Comparison of ENCODE assay signal across 8 cellular contexts in genomic region chr16:17370233-17371013, GRCh38.
DNase-seq lines count a peak whose midpoint lies in the region; ATAC-seq lines count a peak whose summit lies in the region.

No MANE protein-coding gene starts in this region.

- peaks cover 0 to 5% of the 10 kb centered on the region in 2 donors for H3K9me3 Mint-ChIP-seq in stimulated activated naive B cell treated with anti-CD40 and anti-IgM and Interleukin-4, amounts not matched to agents 10 μg/mL and 1 μg/mL and 100 μg/mL, for 72 hours

- H3K36me3 Mint-ChIP-seq in stimulated activated naive B cell treated with anti-CD40 and anti-IgM and Interleukin-4, amounts not matched to agents 10 μg/mL and 1 μg/mL and 100 μg/mL, for 72 hours, result peaks cover 29 to 38% of the 10 kb centered on the region in 2 donors

- DNase-seq in SHP77 (lab: John Stamatoyannopoulos, UW) (peak; percentile 11 to 32), SHP77 treated with DMSO at 0.1 percent for 48 hours (lab: John Stamatoyannopoulos, UW) (no peak), left cardiac atrium (no peak), 8988T (no peak), NCI-H446 treated with DMSO at 0.1 percent for 48 hours (lab: John Stamatoyannopoulos, UW) (no peak)
- DNase-seq in activated CD4-positive, CD25-positive, alpha-beta regulatory T cell treated with anti-CD3 and anti-CD28 coated beads, Interleukin-2, amount 50 U/mL, for 72 hours, result peak; percentile 33
- DNase-seq in stimulated activated naive B cell treated with anti-CD40 and anti-IgM and Interleukin-4, amounts not matched to agents 10 μg/mL and 1 μg/mL and 100 μg/mL, for 72 hours, result no peak

- ATAC-seq in left cardiac atrium (peak; percentile 35 to 65), HG03378 (IDR thresholded peaks at IDR 0.05; ENCODE audit: unreplicated experiment) (no peak)
- ATAC-seq in stimulated activated naive B cell treated with anti-CD40 and anti-IgM and Interleukin-4, amounts not matched to agents 10 μg/mL and 1 μg/mL and 100 μg/mL, for 72 hours (replicated peaks), result no peak

- intact Hi-C loops in left cardiac atrium (cut with DNase I), result no loop called here

- H3K27ac Mint-ChIP-seq in stimulated activated naive B cell treated with anti-CD40 and anti-IgM and Interleukin-4, amounts not matched to agents 10 μg/mL and 1 μg/mL and 100 μg/mL, for 72 hours, result peak overlapping the region; percentile 98

- peaks cover 68 to 90% of the 10 kb centered on the region in 2 donors for H3K4me1 Mint-ChIP-seq in stimulated activated naive B cell treated with anti-CD40 and anti-IgM and Interleukin-4, amounts not matched to agents 10 μg/mL and 1 μg/mL and 100 μg/mL, for 72 hours

- peak overlapping the region; percentile 84 to 87 for H3K4me3 Mint-ChIP-seq in stimulated activated naive B cell treated with anti-CD40 and anti-IgM and Interleukin-4, amounts not matched to agents 10 μg/mL and 1 μg/mL and 100 μg/mL, for 72 hours

- H3K27me3 Mint-ChIP-seq in stimulated activated naive B cell treated with anti-CD40 and anti-IgM and Interleukin-4, amounts not matched to agents 10 μg/mL and 1 μg/mL and 100 μg/mL, for 72 hours, result no peaks in the 10 kb centered on the region

Comparison
In these comparisons a context has a peak if more than half of its experiments do, and no peak if none do; other contexts are left out.
1. DNase-seq: peak in SHP77 (2 of 2) and activated CD4-positive, CD25-positive, alpha-beta regulatory T cell treated with anti-CD3 and anti-CD28 coated beads, Interleukin-2, amount 50 U/mL, for 72 hours (single experiment); none in SHP77 treated with DMSO at 0.1 percent for 48 hours (single experiment), left cardiac atrium (single experiment), stimulated activated naive B cell treated with anti-CD40 and anti-IgM and Interleukin-4, amounts not matched to agents 10 μg/mL and 1 μg/mL and 100 μg/mL, for 72 hours (single experiment), 8988T (single experiment) and NCI-H446 treated with DMSO at 0.1 percent for 48 hours (single experiment).
2. ATAC-seq: peak in left cardiac atrium (2 of 2); none in stimulated activated naive B cell treated with anti-CD40 and anti-IgM and Interleukin-4, amounts not matched to agents 10 μg/mL and 1 μg/mL and 100 μg/mL, for 72 hours (0 of 2) and HG03378 (single experiment).